ENCODE assay signal across 18 cellular contexts in genomic region chr13:80668452-80668851, GRCh38.
DNase-seq lines count a peak whose midpoint lies in the region; ATAC-seq, FAIRE-seq and TF ChIP-seq lines count a peak whose summit lies in the region.
"Had no signal": no experiment of that assay in that cellular context is flagged by ENCODE, and none has a peak within 500 bp of the region (broad histone marks: within the 10 kb centered on the region; RNA-seq: fewer than 3 reads in every experiment).

No MANE protein-coding gene starts in this region.

- TF ChIP-seq POLR2A in GM12878 (IDR thresholded peaks at IDR 0.05; ENCODE audit: low read depth, low read length) = no peak

- H2AK5ac ChIP-seq in neuronal stem cell (ENCODE audit: low read depth, low read length) = no peak overlapping the region

- TF ChIP-seq RAD21 in GM12878 (IDR thresholded peaks at IDR 0.05; ENCODE audit: insufficient read depth, low read depth, low read length) = no peak

- H3K4me3 ChIP-seq in GM23338 (no peak overlapping the region), GM12878 (no peak overlapping the region), neuronal stem cell (ENCODE audit: low read length in 2 of 2) (no peak overlapping the region)
- H3K4me3 ChIP-seq: BLaER1 treated with 17β-estradiol and CSF1 and Interleukin-3, amounts not matched to agents 10 nM and 100 nM had no signal

- 5% methylated on average over 2 of the region's 2 CpGs for WGBS in GM12878 (ENCODE audit: insufficient coverage, insufficient replicate concordance, low lambda C conversion rate, missing lambda C conversion rate)
- no CpG with 5 or more reads among the region's 2 CpGs for WGBS in neuronal stem cell (ENCODE audit: extremely low coverage in 2 of 2, insufficient read length in 2 of 2, insufficient replicate concordance in 1 of 2), 2 donors

- H3K27me3 Mint-ChIP-seq in GM23338 (ENCODE audit: insufficient read depth, low read depth, poor library complexity) = no peaks in the 10 kb centered on the region
- peaks cover 0 to 2% (median 0%) of the 10 kb centered on the region in 3 donors for H3K27me3 Mint-ChIP-seq in CD14-positive monocyte (ENCODE audit: low read depth in 3 of 3)
- H3K27me3 Mint-ChIP-seq: B cell; CD4-positive, CD25-positive, alpha-beta regulatory T cell had no signal

- H4K20me1 ChIP-seq in GM23338 (replicated peaks; ENCODE audit: insufficient read depth) (no peaks in the 10 kb centered on the region), GM12878 (ENCODE audit: control insufficient read depth, insufficient read depth) (no peaks in the 10 kb centered on the region)
- H4K20me1 ChIP-seq: BLaER1 treated with 17β-estradiol and CSF1 and Interleukin-3, amounts not matched to agents 10 nM and 100 nM had no signal

- H3K9ac ChIP-seq in GM12878 (ENCODE audit: control insufficient read depth, insufficient read depth, low read length) (no peak overlapping the region), neuronal stem cell (ENCODE audit: low read depth, low read length, poor library complexity) (no peak overlapping the region)
- H3K9ac ChIP-seq: BLaER1 treated with 17β-estradiol and CSF1 and Interleukin-3, amounts not matched to agents 10 nM and 100 nM had no signal

- H3K9me3 Mint-ChIP-seq in GM23338 (peaks cover 19% of the 10 kb centered on the region), CD14-positive monocyte (peaks cover 0 to 16% (median 8%) of the 10 kb centered on the region in 7 donors)

- peak overlapping the region; percentile 4; the same call in 1 of the 2 replicates for H2AFZ ChIP-seq in GM23338
- no peak overlapping the region for H2AFZ ChIP-seq in GM12878 (ENCODE audit: control insufficient read depth, low read depth, low read length)
- H2AFZ ChIP-seq in neuronal stem cell (ENCODE audit: low read length) = peak overlapping the region; percentile 21

- H3K27me3 ChIP-seq in GM23338 (ENCODE audit: insufficient read depth) (no peaks in the 10 kb centered on the region), GM12878 (replicated peaks in 1 of 2; ENCODE audit: control insufficient read depth in 2 of 2, insufficient read depth in 2 of 2, low read length in 1 of 2) (no peaks in the 10 kb centered on the region), neuronal stem cell (ENCODE audit: control insufficient read depth in 3 of 3, insufficient read depth in 3 of 3, low read depth in 1 of 3, low read length in 3 of 3) (no peaks in the 10 kb centered on the region)
- H3K27me3 ChIP-seq: BLaER1 treated with 17β-estradiol and CSF1 and Interleukin-3, amounts not matched to agents 10 nM and 100 nM had no signal

- RAD21 ChIA-PET in GM12878 (lab: Charles Lee; ENCODE audit: unreplicated experiment) = interaction anchor here (0.9 kb wide), 1 partner anchor 76 kb away, joined by 4 read pairs; no protein-coding TSS in a partner anchor

- FAIRE-seq in D721Med (lab: Jason Lieb, UNC) (peak; percentile 35), GM12878 (lab: Jason Lieb, UNC) (no peak)

- DNase-seq in D721Med (ENCODE audit: insufficient read length, low spot score) (no peak), GM23338 (ENCODE audit: low spot score) (no peak), GM12878 (ENCODE audit: low read depth, low spot score) (no peak), neuronal stem cell (ENCODE audit: low spot score) (no peak), NCI-H146 treated with DMSO at 0.1 percent for 48 hours (lab: John Stamatoyannopoulos, UW; ENCODE audit: unreplicated experiment) (no peak), CD14-positive monocyte (ENCODE audit: low spot score) (no peak), NAMALWA (ENCODE audit: low spot score) (no peak)
- DNase-seq: CD4-positive, CD25-positive, alpha-beta regulatory T cell; CD8-positive, alpha-beta memory T cell; COR-L47; DMS153; DMS79; GF-D8; HCEC 1CT had no signal

- H4K8ac ChIP-seq in neuronal stem cell (ENCODE audit: low read depth, low read length) = no peak overlapping the region

- H3K27ac Mint-ChIP-seq in GM23338 (no peak overlapping the region), CD14-positive monocyte (no peak overlapping the region)
- H3K27ac Mint-ChIP-seq: B cell; CD4-positive, CD25-positive, alpha-beta regulatory T cell; CD8-positive, alpha-beta memory T cell had no signal

- no peak overlapping the region for H2BK15ac ChIP-seq in neuronal stem cell (ENCODE audit: low read length)

- H3K9me3 ChIP-seq in GM12878 (replicated peaks; ENCODE audit: control insufficient read depth, insufficient read depth, low read length) = no peaks in the 10 kb centered on the region
- H3K9me3 ChIP-seq in neuronal stem cell (replicated peaks in 1 of 2; ENCODE audit: control insufficient read depth in 2 of 2, insufficient read depth in 1 of 2, low read depth in 1 of 2, low read length in 2 of 2) = peaks cover 0 to 30% of the 10 kb centered on the region in 2 donors

- TF ChIP-seq CTCF in D721Med (IDR thresholded peaks at IDR 0.05; ENCODE audit: insufficient read depth, missing control alignments) (no peak), GM23338 (conservative IDR thresholded peaks at IDR 0.05; ENCODE audit: low read depth in 2 of 2) (no peak), GM12878 (IDR thresholded peaks at IDR 0.05 in 2 of 3, conservative IDR thresholded peaks at IDR 0.05 in 1 of 3; ENCODE audit: control insufficient read depth in 2 of 3, extremely low read depth in 1 of 3, insufficient read depth in 1 of 3, low read depth in 3 of 3, low read length in 3 of 3) (no peak), CD14-positive monocyte (IDR thresholded peaks at IDR 0.05) (no peak)

- H3F3A ChIP-seq in GM23338 (replicated peaks; ENCODE audit: low read depth) = no peaks in the 10 kb centered on the region

- POLR2A ChIA-PET in GM12878 (lab: Charles Lee) = interaction anchor here (0.9 kb wide), 1 partner anchor 110 kb away, joined by 3 read pairs; no protein-coding TSS in a partner anchor

- no peaks in the 10 kb centered on the region for H3K79me1 ChIP-seq in neuronal stem cell (ENCODE audit: low read depth, low read length)

- CTCF ChIA-PET in GM12878 (lab: Yijun Ruan, JAX) = interaction anchor here (1.3 kb wide), 1 partner anchor 67 kb away, joined by 3 read pairs; no protein-coding TSS in a partner anchor

- in situ Hi-C loops in GM12878 (cut with MboI) = no loop called here

- H3K36me3 Mint-ChIP-seq in GM23338 (ENCODE audit: low read depth) = peaks cover 1% of the 10 kb centered on the region; the same call in 2 of the 3 replicates
- H3K36me3 Mint-ChIP-seq in CD14-positive monocyte = no peaks in the 10 kb centered on the region
- H3K36me3 Mint-ChIP-seq: CD4-positive, CD25-positive, alpha-beta regulatory T cell; CD8-positive, alpha-beta memory T cell had no signal

- H3K36me3 ChIP-seq in GM23338 (ENCODE audit: insufficient read depth) = 0 out of 2 replicates have a peak, but pooled peaks cover 4% of the 10 kb centered on the region
- no peaks in the 10 kb centered on the region for H3K36me3 ChIP-seq in GM12878 (ENCODE audit: control insufficient read depth in 2 of 2, insufficient read depth in 2 of 2, low read length in 1 of 2)
- H3K36me3 ChIP-seq in neuronal stem cell (replicated peaks in 1 of 2; ENCODE audit: control insufficient read depth in 2 of 2, insufficient read depth in 2 of 2, low read length in 2 of 2) = no peaks in the 10 kb centered on the region
- H3K36me3 ChIP-seq: BLaER1 treated with 17β-estradiol and CSF1 and Interleukin-3, amounts not matched to agents 10 nM and 100 nM had no signal

- no peak overlapping the region for H2BK5ac ChIP-seq in neuronal stem cell (ENCODE audit: low read length)

- no peak for TF ChIP-seq EP300 in GM12878 (IDR thresholded peaks at IDR 0.05; ENCODE audit: borderline replicate concordance in 1 of 2, control insufficient read depth in 1 of 2, low read depth in 2 of 2, low read length in 2 of 2)

- H3K14ac ChIP-seq in neuronal stem cell (ENCODE audit: low read length) = no peak overlapping the region

- BruUV-seq in GM12878 (replicated peaks; lab: Mats Ljungman, UMichigan) = no TSS peak

- H3K4me2 ChIP-seq in GM23338 (no peak overlapping the region), GM12878 (ENCODE audit: control insufficient read depth, insufficient read depth) (no peak overlapping the region), neuronal stem cell (ENCODE audit: insufficient read depth, low read length, poor library complexity, severe bottlenecking) (no peak overlapping the region)

- no peak overlapping the region for H3K4ac ChIP-seq in neuronal stem cell (ENCODE audit: low read length)

- H2BK12ac ChIP-seq in neuronal stem cell (ENCODE audit: low read length) = no peak overlapping the region

- H3K4me3 Mint-ChIP-seq in GM23338 = no peak overlapping the region
- H3K4me3 Mint-ChIP-seq in CD14-positive monocyte = no peak overlapping the region
- H3K4me3 Mint-ChIP-seq: B cell; CD4-positive, CD25-positive, alpha-beta regulatory T cell; CD8-positive, alpha-beta memory T cell had no signal

- H2BK120ac ChIP-seq in neuronal stem cell (ENCODE audit: low read depth, low read length) = no peak overlapping the region

- ATAC-seq in GM23338 (no peak), GM12878 (peak; percentile 65), GM19455 (IDR thresholded peaks at IDR 0.05; ENCODE audit: unreplicated experiment) (no peak)

- H3K23ac ChIP-seq in neuronal stem cell (ENCODE audit: low read depth, low read length, poor library complexity) = no peak overlapping the region

- SMC1A ChIA-PET in GM12878 (lab: Charles Lee; ENCODE audit: uncharacterized antibody, unreplicated experiment) = interaction anchor here (0.6 to 2.8 kb wide), 8 partner anchors 13 to 171 kb away, joined by 3 to 10 read pairs (median 3); no protein-coding TSS in a partner anchor

- no peak overlapping the region for H4K91ac ChIP-seq in neuronal stem cell (ENCODE audit: low read depth, low read length, poor library complexity)

- intact Hi-C loops in GM12878 (cut with micrococcal nuclease; ENCODE audit: unreplicated experiment) = no loop called here
- intact Hi-C loops in CD14-positive monocyte (cut with micrococcal nuclease) = no loop called here

- no peak overlapping the region for H3K18ac ChIP-seq in neuronal stem cell (ENCODE audit: low read length)

- no peak overlapping the region for H3K27ac ChIP-seq in GM23338 (ENCODE audit: low read depth)
- H3K27ac ChIP-seq in GM12878 (ENCODE audit: control insufficient read depth, insufficient read depth) = no peak overlapping the region
- H3K27ac ChIP-seq in neuronal stem cell (replicated peaks; ENCODE audit: low read length) = no peak overlapping the region
- H3K27ac ChIP-seq: BLaER1 treated with 17β-estradiol and CSF1 and Interleukin-3, amounts not matched to agents 10 nM and 100 nM; HL-60 had no signal

- H3K79me2 ChIP-seq in GM23338 (replicated peaks; ENCODE audit: insufficient read depth) (no peaks in the 10 kb centered on the region), GM12878 (ENCODE audit: control insufficient read depth, insufficient read depth, low read length) (no peaks in the 10 kb centered on the region)

- H3K9me2 ChIP-seq in GM23338 (ENCODE audit: insufficient read depth) = no peaks in the 10 kb centered on the region

- H3K4me1 Mint-ChIP-seq in GM23338 (peaks cover 12% of the 10 kb centered on the region; the same call in 2 of the 3 replicates), CD14-positive monocyte (no peaks in the 10 kb centered on the region)
- H3K4me1 Mint-ChIP-seq: CD4-positive, CD25-positive, alpha-beta regulatory T cell had no signal

- H3K4me1 ChIP-seq in GM23338 (ENCODE audit: insufficient read depth) (no peaks in the 10 kb centered on the region), GM12878 (ENCODE audit: control insufficient read depth, insufficient read depth, low read length) (no peaks in the 10 kb centered on the region), neuronal stem cell (ENCODE audit: control insufficient read depth in 2 of 2, insufficient read depth in 1 of 2, low read depth in 1 of 2, low read length in 2 of 2) (no peaks in the 10 kb centered on the region)
